In the genomic region with DNA sequence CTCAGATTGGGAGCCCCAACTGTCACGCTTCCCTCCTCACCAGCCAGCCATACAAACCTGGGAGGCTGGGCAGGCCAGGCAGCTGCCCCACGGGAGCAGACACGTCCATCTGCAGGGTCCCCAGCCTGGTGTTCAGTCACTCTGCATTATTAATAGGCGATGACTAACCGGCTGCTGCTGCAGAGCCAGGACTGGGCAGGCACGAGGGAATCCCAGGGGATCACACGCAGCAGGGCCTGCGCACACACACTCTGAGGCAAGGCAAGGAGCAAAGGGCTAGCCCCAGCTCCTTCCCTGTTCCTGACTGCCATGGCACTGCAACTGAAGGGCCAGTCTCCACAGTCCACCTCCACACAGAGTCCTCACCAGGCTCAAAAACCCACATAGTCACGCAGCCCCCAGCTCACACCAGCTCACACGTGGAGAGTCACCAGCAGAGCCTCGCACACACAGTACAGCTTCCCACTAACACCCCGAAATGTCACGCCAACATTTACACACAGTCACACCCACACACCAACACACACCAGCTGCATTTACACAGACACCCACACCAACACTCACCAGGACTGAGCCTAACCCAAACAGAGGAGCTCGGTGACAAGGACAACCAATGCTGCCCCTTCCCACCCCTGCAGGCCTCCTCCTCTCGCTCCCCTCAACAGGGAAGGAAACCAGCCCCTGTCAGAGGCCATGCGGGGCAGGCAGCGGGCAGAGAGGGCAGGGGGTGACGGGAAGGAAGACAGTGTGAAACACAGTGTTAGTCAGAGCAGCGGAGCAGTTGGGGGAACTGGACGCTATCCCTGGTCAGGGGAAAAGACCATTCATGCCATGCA, we compare ENCODE assay signal across 8 cellular contexts. TPM values are rescaled to one million over a fixed set of nuclear protein-coding genes. Genes with fewer than 3 reads are reported as not detected.
DNase-seq lines count a peak whose midpoint lies in the region; ATAC-seq, FAIRE-seq and TF ChIP-seq lines count a peak whose summit lies in the region.

No MANE protein-coding gene starts in this region.

- H3K23ac ChIP-seq in H1 (ENCODE audit: insufficient read length), result no peak overlapping the region

- no peak overlapping the region for H3K56ac ChIP-seq in H1 (replicated peaks; ENCODE audit: insufficient read length, low read depth, low read length)

- H3K9ac ChIP-seq in H1 (replicated peaks in 1 of 4; ENCODE audit: extremely low read depth in 1 of 4, low read depth in 3 of 4, low read length in 3 of 4), result no peak overlapping the region

- no peak overlapping the region for H3K4me3 ChIP-seq in H1 (ENCODE audit: extremely low read depth in 1 of 4, insufficient read depth in 2 of 4, low read depth in 3 of 4, low read length in 4 of 4)

- H3K4me2 ChIP-seq in H1 (ENCODE audit: insufficient read depth in 1 of 2, low read depth in 2 of 2, low read length in 2 of 2), result no peak overlapping the region

- H3K14ac ChIP-seq in H1 (ENCODE audit: insufficient read length), result no peak overlapping the region

- peaks cover 22% of the 10 kb centered on the region for H3K4me1 Mint-ChIP-seq in neural crest cell
- H3K4me1 Mint-ChIP-seq in activated T-cell treated with anti-CD3 and anti-CD28 coated beads, Interleukin-2, amount 50 U/mL, for 24 hours (ENCODE audit: low read depth), result no peaks in the 10 kb centered on the region

- H4K91ac ChIP-seq in H1 (replicated peaks; ENCODE audit: insufficient read length, low read length), result peak overlapping the region; percentile 9

- no peak overlapping the region for H2AK5ac ChIP-seq in H1 (ENCODE audit: low read depth, low read length)

- FAIRE-seq in D721Med (lab: Jason Lieb, UNC) (no peak), H1 (lab: Jason Lieb, UNC) (no peak)

- 81% methylated on average over 19 of the region's 20 CpGs; no CpG with 5 or more reads in 1 of the 2 experiments for WGBS in H1 (ENCODE audit: extremely low coverage in 1 of 2, insufficient coverage in 1 of 2, insufficient read length in 1 of 2, insufficient replicate concordance in 2 of 2, low coverage in 1 of 2, low lambda C conversion rate in 2 of 2, missing lambda C conversion rate in 1 of 2), 2 experiments

- H3K27me3 Mint-ChIP-seq in neural crest cell (ENCODE audit: low read depth), result peaks cover 58% of the 10 kb centered on the region
- H3K27me3 Mint-ChIP-seq in activated T-cell treated with anti-CD3 and anti-CD28 coated beads, Interleukin-2, amount 50 U/mL, for 24 hours, result peaks cover 45% of the 10 kb centered on the region

- DNase-seq in D721Med (ENCODE audit: insufficient read length, low spot score), result peak; percentile 49
- peak; percentile 29 for DNase-seq in NCI-H2107 treated with DMSO at 0.1 percent for 48 hours (lab: John Stamatoyannopoulos, UW; ENCODE audit: unreplicated experiment)
- DNase-seq in H1 (ENCODE audit: low read depth in 1 of 2, low spot score in 2 of 2), result no peak
- DNase-seq in neural crest cell (ENCODE audit: low read depth, low spot score), result no peak
- no peak for DNase-seq in NCI-H2029 treated with DMSO at 0.1 percent for 48 hours (lab: John Stamatoyannopoulos, UW)
- no peak for DNase-seq in HuH-7 (ENCODE audit: low spot score)
- DNase-seq in activated T-cell treated with anti-CD3 and anti-CD28 coated beads, Interleukin-2, amount 50 U/mL, for 24 hours, result no peak

- TF ChIP-seq POLR2A in H1 (IDR thresholded peaks at IDR 0.05; ENCODE audit: control extremely low read depth in 1 of 2, low read depth in 2 of 2, low read length in 2 of 2), result no peak

- ATAC-seq in HG02938 (IDR thresholded peaks at IDR 0.05; ENCODE audit: unreplicated experiment), result no peak

- no peak overlapping the region for H2BK120ac ChIP-seq in H1 (replicated peaks; ENCODE audit: low read depth, low read length)

- TF ChIP-seq EP300 in H1 (IDR thresholded peaks at IDR 0.05; ENCODE audit: borderline replicate concordance in 1 of 2, low read depth in 2 of 2, low read length in 2 of 2), result no peak

- H3K27ac ChIP-seq in H1 (ENCODE audit: low read depth, low read length), result no peak overlapping the region

- H2BK12ac ChIP-seq in H1 (ENCODE audit: low read depth, low read length), result no peak overlapping the region

- no peak overlapping the region for H2BK5ac ChIP-seq in H1 (ENCODE audit: low read depth, low read length)

- 0 out of 2 replicates have a peak overlapping the region, but pooled peaks have one; percentile 55 for H2BK15ac ChIP-seq in H1 (ENCODE audit: low read length)

- no peaks in the 10 kb centered on the region for H3K9me3 ChIP-seq in H1 (ENCODE audit: insufficient read depth in 2 of 2, low read depth in 1 of 2, low read length in 1 of 2)

- CTCF ChIA-PET in H1 (lab: Charles Lee; ENCODE audit: partially characterized antibody), result interaction anchor here (1.0 to 12.7 kb wide), 8 partner anchors 10 to 57 kb away, joined by 3 to 101 read pairs (median 6); no protein-coding TSS in a partner anchor

- H3K79me2 ChIP-seq in H1 (ENCODE audit: control insufficient read depth in 1 of 2, insufficient read depth in 2 of 2, low read length in 2 of 2), result no peaks in the 10 kb centered on the region

- H3K36me3 ChIP-seq in H1 (ENCODE audit: control insufficient read depth in 2 of 4, insufficient read depth in 4 of 4, low read length in 3 of 4), result no peaks in the 10 kb centered on the region

- POLR2A ChIA-PET in H1 (lab: Charles Lee; ENCODE audit: partially characterized antibody), result interaction anchor here (0.7 to 1.1 kb wide), 2 partner anchors 31 to 43 kb away, joined by 3 to 4 read pairs; no protein-coding TSS in a partner anchor

- H4K8ac ChIP-seq in H1 (ENCODE audit: extremely low read depth, insufficient read depth, low read length), result no peak overlapping the region

- H4K5ac ChIP-seq in H1 (ENCODE audit: insufficient read length, low read depth, low read length), result no peak overlapping the region

- no peaks in the 10 kb centered on the region; the same call in 1 of the 2 replicates for H3K79me1 ChIP-seq in H1 (ENCODE audit: low read depth, low read length)

- H2BK20ac ChIP-seq in H1 (ENCODE audit: low read length), result no peak overlapping the region

- no peaks in the 10 kb centered on the region; a peak in 1 of 7 replicates for H3K4me1 ChIP-seq in H1 (replicated peaks in 1 of 4; ENCODE audit: control insufficient read depth in 3 of 4, insufficient read depth in 4 of 4, low read length in 3 of 4)

- H3K27ac Mint-ChIP-seq in neural crest cell (ENCODE audit: unreplicated experiment), result peak overlapping the region; percentile 5
- H3K27ac Mint-ChIP-seq in activated T-cell treated with anti-CD3 and anti-CD28 coated beads, Interleukin-2, amount 50 U/mL, for 24 hours, result no peak overlapping the region

- no peak for TF ChIP-seq RAD21 in H1 (IDR thresholded peaks at IDR 0.05 in 1 of 2, conservative IDR thresholded peaks at IDR 0.05 in 1 of 2; ENCODE audit: low read depth in 2 of 2, low read length in 2 of 2)

- no peaks in the 10 kb centered on the region for H3K36me3 Mint-ChIP-seq in neural crest cell (ENCODE audit: low read depth)
- no peaks in the 10 kb centered on the region for H3K36me3 Mint-ChIP-seq in activated T-cell treated with anti-CD3 and anti-CD28 coated beads, Interleukin-2, amount 50 U/mL, for 24 hours (ENCODE audit: low read depth)

- TF ChIP-seq CTCF in D721Med (IDR thresholded peaks at IDR 0.05; ENCODE audit: insufficient read depth, missing control alignments) (no peak), H1 (IDR thresholded peaks at IDR 0.05; ENCODE audit: control extremely low read depth in 1 of 3, insufficient read depth in 1 of 3, low read depth in 1 of 3, low read length in 3 of 3) (no peak), neural crest cell (conservative IDR thresholded peaks at IDR 0.05) (no peak)

- H3K23me2 ChIP-seq in H1 (ENCODE audit: low read depth, low read length), result peaks cover 2% of the 10 kb centered on the region; the same call in 1 of the 2 replicates

- H3K4ac ChIP-seq in H1 (replicated peaks; ENCODE audit: insufficient read length, low read depth, low read length), result no peak overlapping the region

- no peak overlapping the region for H3K4me3 Mint-ChIP-seq in neural crest cell
- no peak overlapping the region for H3K4me3 Mint-ChIP-seq in activated T-cell treated with anti-CD3 and anti-CD28 coated beads, Interleukin-2, amount 50 U/mL, for 24 hours

- H3K9me3 Mint-ChIP-seq in neural crest cell, result no peaks in the 10 kb centered on the region
- H3K9me3 Mint-ChIP-seq in activated T-cell treated with anti-CD3 and anti-CD28 coated beads, Interleukin-2, amount 50 U/mL, for 24 hours, result no peaks in the 10 kb centered on the region

- H3K18ac ChIP-seq in H1 (ENCODE audit: extremely low read depth, low read length), result no peak overlapping the region

- no peak overlapping the region for H2AFZ ChIP-seq in H1 (ENCODE audit: low read length)

- peaks cover 0 to 3% of the 10 kb centered on the region in 2 experiments for H4K20me1 ChIP-seq in H1 (replicated peaks in 1 of 2; ENCODE audit: control insufficient read depth in 1 of 2, insufficient read depth in 2 of 2, low read length in 2 of 2)

- peaks cover 0 to 3% (median 0%) of the 10 kb centered on the region in 4 experiments; a peak in 3 of 7 replicates for H3K27me3 ChIP-seq in H1 (replicated peaks in 1 of 4; ENCODE audit: control insufficient read depth in 3 of 4, extremely low read depth in 1 of 4, insufficient read depth in 3 of 4, low read length in 3 of 4)

TF ChIP-seq in H1, 55 proteins besides CTCF, POLR2A, EP300 and RAD21:
- TF ChIP-seq CBX5 (IDR thresholded peaks at IDR 0.05; ENCODE audit: low read depth, low read length) (no peak), NRF1 (IDR thresholded peaks at IDR 0.05; ENCODE audit: low read depth, low read length) (no peak), TAF7 (optimal IDR thresholded peaks at IDR 0.05; ENCODE audit: borderline replicate concordance, low read depth, low read length) (no peak), ZNF274 (IDR thresholded peaks at IDR 0.05; ENCODE audit: borderline replicate concordance, extremely low read depth, low read length) (no peak)
- TF ChIP-seq, protein P1, sequence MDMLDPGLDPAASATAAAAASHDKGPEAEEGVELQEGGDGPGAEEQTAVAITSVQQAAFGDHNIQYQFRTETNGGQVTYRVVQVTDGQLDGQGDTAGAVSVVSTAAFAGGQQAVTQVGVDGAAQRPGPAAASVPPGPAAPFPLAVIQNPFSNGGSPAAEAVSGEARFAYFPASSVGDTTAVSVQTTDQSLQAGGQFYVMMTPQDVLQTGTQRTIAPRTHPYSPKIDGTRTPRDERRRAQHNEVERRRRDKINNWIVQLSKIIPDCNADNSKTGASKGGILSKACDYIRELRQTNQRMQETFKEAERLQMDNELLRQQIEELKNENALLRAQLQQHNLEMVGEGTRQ (IDR thresholded peaks at IDR 0.05; ENCODE audit: low read length), result no peak

RNA-seq across cellular contexts. Expression of gene NRXN2, which starts 47.4 kb away (rescaled TPM):
- 11.4 and 11.5 TPM in 2 replicates for total RNA-seq in H1 (2021; fragmentation: NEBNext Ultra II Directional; extraction: Animal tissue kit (Norgen Biotek cat#: 25700))
- 1.3 and 5.7 TPM in 2 replicates for polyA plus RNA-seq in H1 (2011; rRNA removed)
- 2.4 TPM for polyA plus RNA-seq in H1 (2011; cell fraction: cytosol; rRNA removed)
- 7.0 TPM for polyA plus RNA-seq in H1 (2011; cell fraction: nucleus; rRNA removed)
- 6.8 to 12.4 TPM (median 9.6 TPM) in 4 replicates for polyA plus RNA-seq in H1 (2012, experiment 1 of 2)
- 4.9 TPM for polyA plus RNA-seq in H1 (2012, experiment 2 of 2)
- polyA plus RNA-seq in H1 (2013, experiment 1 of 2), result 11.2 TPM
- polyA plus RNA-seq in H1 (2013, experiment 2 of 2), result 12.9 TPM
- polyA minus RNA-seq in H1 (2011; rRNA and poly(A)+ RNA removed), result 10.7 and 12.0 TPM in 2 replicates
- 8.7 TPM for polyA minus RNA-seq in H1 (2011; cell fraction: cytosol; rRNA and poly(A)+ RNA removed)
- 10.3 TPM for polyA minus RNA-seq in H1 (2011; cell fraction: nucleus; rRNA and poly(A)+ RNA removed)
- total RNA-seq in neural crest cell, result 8.5 and 10.0 TPM in 2 replicates

Comparison
In these comparisons a context has a peak if more than half of its experiments do, and no peak if none do; other contexts are left out.
1. DNase-seq: peak in D721Med (single experiment) and NCI-H2107 treated with DMSO at 0.1 percent for 48 hours (single experiment); none in H1 (0 of 2), neural crest cell (single experiment), NCI-H2029 treated with DMSO at 0.1 percent for 48 hours (single experiment), HuH-7 (single experiment) and activated T-cell treated with anti-CD3 and anti-CD28 coated beads, Interleukin-2, amount 50 U/mL, for 24 hours (single experiment).